11 cellular contexts compared by ENCODE assay signal in the genomic region with DNA sequence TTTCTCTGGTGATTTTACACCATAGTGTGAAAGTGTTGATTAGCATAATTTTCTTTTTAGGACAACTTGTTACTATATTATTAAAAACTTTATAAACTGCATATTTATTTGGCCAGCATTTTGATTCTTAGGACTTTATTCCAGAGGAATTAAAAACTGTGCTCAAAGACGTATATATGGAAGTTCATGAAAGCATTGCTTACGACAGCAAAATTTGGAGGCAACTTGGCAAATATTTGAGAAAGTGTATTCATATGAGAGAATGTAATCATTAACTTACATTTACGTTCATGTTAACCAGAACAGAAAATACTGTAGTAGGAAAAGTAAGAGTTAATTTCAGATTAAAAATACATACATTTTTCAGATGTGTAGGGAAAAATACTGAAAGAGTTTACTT.
"Had no signal": no experiment of that assay in that cellular context is flagged by ENCODE, and none has a peak within 500 bp of the region (broad histone marks: within the 10 kb centered on the region; RNA-seq: fewer than 3 reads in every experiment).

No MANE protein-coding gene starts in this region.

- H3K4me2 ChIP-seq: GM23338 had no signal

- H2AFZ ChIP-seq: GM23248, GM23338 had no signal

- ATAC-seq: GM23338, HCT116 had no signal

- H3K4me3 Mint-ChIP-seq: GM23338, H9, HFFc6 had no signal

- FAIRE-seq: H1, H54 had no signal

- H3K9me3 ChIP-seq: HAP-1 had no signal

- H3K4me3 ChIP-seq: GM23248, GM23338, HAP-1 had no signal

- DNase-seq: GM23248, GOT3, H7, H9, HCEC 1CT, HFFc6 had no signal

- H3K27ac Mint-ChIP-seq: GM23338, H9, HFFc6 had no signal

- H3K9me3 Mint-ChIP-seq: GM23338, H9, HFFc6 had no signal

- H3K9ac ChIP-seq: GM23248 had no signal

- H3K27ac ChIP-seq: GM23248 had no signal

- H3K4me1 ChIP-seq: HAP-1 had no signal

- H3K36me3 ChIP-seq: HAP-1 had no signal
